In genomic region chr12:96489392-96490056, GRCh38 we compare ENCODE assay signal across 8 cellular contexts. TPM values are rescaled to one million over a fixed set of nuclear protein-coding genes. Genes with fewer than 3 reads are reported as not detected.
DNase-seq lines count a peak whose midpoint lies in the region; ATAC-seq and TF ChIP-seq lines count a peak whose summit lies in the region.

Gene CFAP54, plus strand, starts transcription at chr12:96489577. Its CDS starts 33 bp downstream, at chr12:96489610.

- H3K9me3 Mint-ChIP-seq in naive thymus-derived CD8-positive, alpha-beta T cell: no peaks in the 10 kb centered on the region
- H3K9me3 Mint-ChIP-seq in stimulated activated naive B cell treated with anti-CD40 and anti-IgM and Interleukin-4, amounts not matched to agents 10 μg/mL and 1 μg/mL and 100 μg/mL, for 72 hours: no peaks in the 10 kb centered on the region

- no peaks in the 10 kb centered on the region for H3K27me3 Mint-ChIP-seq in naive thymus-derived CD8-positive, alpha-beta T cell
- H3K27me3 Mint-ChIP-seq in stimulated activated naive B cell treated with anti-CD40 and anti-IgM and Interleukin-4, amounts not matched to agents 10 μg/mL and 1 μg/mL and 100 μg/mL, for 72 hours: peaks cover 4 to 7% of the 10 kb centered on the region in 2 donors

- H3K27me3 ChIP-seq in Karpas-422 (ENCODE audit: low read length): no peaks in the 10 kb centered on the region
- no peaks in the 10 kb centered on the region for H3K27me3 ChIP-seq in Peyer's patch

- peak; percentile 99 for DNase-seq in DMS53 (lab: John Stamatoyannopoulos, UW)
- peak; percentile 96 for DNase-seq in Karpas-422
- DNase-seq in Peyer's patch: peak; percentile 89 to 97 (median 96)
- DNase-seq in activated T-helper 1 cell treated with anti-CD3 and anti-CD28 coated beads, Interleukin-2, amount 50 U/mL, for 16 hours (ENCODE audit: low read depth in 1 of 2, low spot score in 1 of 2): peak; percentile 89 to 92
- DNase-seq in fibroblast of mammary gland (ENCODE audit: low read depth): peak; percentile 93
- DNase-seq in naive thymus-derived CD8-positive, alpha-beta T cell: peak; percentile 92 to 97 (median 95)
- DNase-seq in stimulated activated naive B cell treated with anti-CD40 and anti-IgM and Interleukin-4, amounts not matched to agents 10 μg/mL and 1 μg/mL and 100 μg/mL, for 72 hours: peak; percentile 89

- peak within 1 kb of the TSS; percentile 33; the same call in 1 of the 2 replicates for H3K9ac ChIP-seq in Karpas-422 (ENCODE audit: low read length)

- POLR2A ChIA-PET in naive thymus-derived CD8-positive, alpha-beta T cell (lab: Charles Lee): interaction anchor here (0.6 to 1.5 kb wide), 6 partner anchors 11 to 90 kb away, joined by 3 to 5 read pairs (median 4); partner anchors contain the start of gene CDK17

- H3K36me3 Mint-ChIP-seq in naive thymus-derived CD8-positive, alpha-beta T cell: no peaks in the 10 kb centered on the region
- H3K36me3 Mint-ChIP-seq in stimulated activated naive B cell treated with anti-CD40 and anti-IgM and Interleukin-4, amounts not matched to agents 10 μg/mL and 1 μg/mL and 100 μg/mL, for 72 hours: no peaks in the 10 kb centered on the region

- H3K9me2 ChIP-seq in Karpas-422 (replicated peaks; ENCODE audit: insufficient read depth, low read length): no peaks in the 10 kb centered on the region

- peaks cover 10 to 30% (median 22%) of the 10 kb centered on the region in 4 donors for H3K4me1 Mint-ChIP-seq in naive thymus-derived CD8-positive, alpha-beta T cell
- H3K4me1 Mint-ChIP-seq in stimulated activated naive B cell treated with anti-CD40 and anti-IgM and Interleukin-4, amounts not matched to agents 10 μg/mL and 1 μg/mL and 100 μg/mL, for 72 hours: peaks cover 9 to 27% of the 10 kb centered on the region in 2 donors

- ATAC-seq in GM21786 (IDR thresholded peaks at IDR 0.05; ENCODE audit: unreplicated experiment): peak; percentile 91
- peak; percentile 90 to 92 for ATAC-seq in naive thymus-derived CD8-positive, alpha-beta T cell
- ATAC-seq in stimulated activated naive B cell treated with anti-CD40 and anti-IgM and Interleukin-4, amounts not matched to agents 10 μg/mL and 1 μg/mL and 100 μg/mL, for 72 hours (replicated peaks): peak; percentile 89 to 92

- H3K4me3 Mint-ChIP-seq in naive thymus-derived CD8-positive, alpha-beta T cell: peak within 1 kb of the TSS; percentile 87 to 94 (median 91)
- H3K4me3 Mint-ChIP-seq in stimulated activated naive B cell treated with anti-CD40 and anti-IgM and Interleukin-4, amounts not matched to agents 10 μg/mL and 1 μg/mL and 100 μg/mL, for 72 hours: peak within 1 kb of the TSS; percentile 89 to 95

- no peaks in the 10 kb centered on the region for H3K9me3 ChIP-seq in Karpas-422 (ENCODE audit: low read length)
- H3K9me3 ChIP-seq in Peyer's patch: no peaks in the 10 kb centered on the region

- H3K27ac ChIP-seq in Karpas-422 (ENCODE audit: low read length) (no peak within 1 kb of the TSS), Peyer's patch (peak within 1 kb of the TSS in 2 of 4 donors; percentile 38 to 63)

- no peak for TF ChIP-seq POLR2A in Peyer's patch (IDR thresholded peaks at IDR 0.05)

- no peaks in the 10 kb centered on the region for H4K20me1 ChIP-seq in Karpas-422 (ENCODE audit: insufficient read depth, low read depth, low read length)

- peak; percentile 78 to 89 (median 80) for TF ChIP-seq CTCF in Peyer's patch (IDR thresholded peaks at IDR 0.05)
- TF ChIP-seq CTCF in fibroblast of mammary gland (conservative IDR thresholded peaks at IDR 0.05; ENCODE audit: control insufficient read depth, insufficient read depth, low read depth, low read length): peak; percentile 76

- peak within 1 kb of the TSS; percentile 67 for H3K4me3 ChIP-seq in Karpas-422 (ENCODE audit: low read length)
- H3K4me3 ChIP-seq in Peyer's patch: peak within 1 kb of the TSS; percentile 45 to 66 (median 56)
- peak within 1 kb of the TSS; percentile 85 for H3K4me3 ChIP-seq in fibroblast of mammary gland (ENCODE audit: control insufficient read depth, low read depth, low read length)

- peak within 1 kb of the TSS; percentile 77 for H3K4me2 ChIP-seq in Karpas-422 (ENCODE audit: low read depth, low read length, poor library complexity, severe bottlenecking)

- H3K36me3 ChIP-seq in Karpas-422 (ENCODE audit: insufficient read depth, low read length) (no peaks in the 10 kb centered on the region), Peyer's patch (no peaks in the 10 kb centered on the region)

- peaks cover 15% of the 10 kb centered on the region for H3K4me1 ChIP-seq in Karpas-422 (ENCODE audit: low read length)
- H3K4me1 ChIP-seq in Peyer's patch: no peaks in the 10 kb centered on the region

- H3K79me2 ChIP-seq in Karpas-422 (ENCODE audit: low read length): no peaks in the 10 kb centered on the region

- H3K27ac Mint-ChIP-seq in naive thymus-derived CD8-positive, alpha-beta T cell: peak within 1 kb of the TSS; percentile 80 to 99 (median 95)
- H3K27ac Mint-ChIP-seq in stimulated activated naive B cell treated with anti-CD40 and anti-IgM and Interleukin-4, amounts not matched to agents 10 μg/mL and 1 μg/mL and 100 μg/mL, for 72 hours: peak within 1 kb of the TSS; percentile 92

- H2AFZ ChIP-seq in Karpas-422 (ENCODE audit: low read length): peak within 1 kb of the TSS; percentile 95

RNA-seq across cellular contexts. Expression of gene CFAP54, which starts in this region (rescaled TPM):
- not detected in 2 replicates for total RNA-seq in Karpas-422 (2014; rRNA removed; shearing (Covaris generic); ENCODE audit: low replicate concordance)
- total RNA-seq in Peyer's patch: 1 to 10 TPM in 1 of 4 donors, under 1 TPM in 2, not detected in 1; 0.80 to 2.7 (median 0.83) TPM
- total RNA-seq in naive thymus-derived CD8-positive, alpha-beta T cell: under 1 TPM; 0.49 to 0.82 TPM
- polyA plus RNA-seq in naive thymus-derived CD8-positive, alpha-beta T cell: not detected

Comparison
In these comparisons a context has a peak if more than half of its experiments do, and no peak if none do; other contexts are left out.
1. Peak in DNase-seq, H3K4me3 ChIP-seq, H3K9ac ChIP-seq and H3K4me2 ChIP-seq in Karpas-422; RNA of the gene not detected or under 1 TPM.
2. Peak in DNase-seq and ATAC-seq in naive thymus-derived CD8-positive, alpha-beta T cell; RNA of the gene not detected or under 1 TPM.